Comparison of ENCODE assay signal across 15 cellular contexts in genomic region chr22:19895160-19895849, GRCh38. TPM values are rescaled to one million over a fixed set of nuclear protein-coding genes. Genes with fewer than 3 reads are reported as not detected.
A peak's percentile ranks its signal among the peaks of the same experiment; 100 is the strongest.
DNase-seq lines count a peak whose midpoint lies in the region; ATAC-seq, FAIRE-seq and TF ChIP-seq lines count a peak whose summit lies in the region.
"Had no signal": no experiment of that assay in that cellular context is flagged by ENCODE, and none has a peak within 500 bp of the region (broad histone marks: within the 10 kb centered on the region; RNA-seq: fewer than 3 reads in every experiment).

No MANE protein-coding gene starts in this region.

- no peak overlapping the region for H3K14ac ChIP-seq in H1 (ENCODE audit: insufficient read length)

- H4K8ac ChIP-seq in H1 (ENCODE audit: extremely low read depth, insufficient read depth, low read length), result peak overlapping the region; percentile 3; the same call in 1 of the 2 replicates

- no peak overlapping the region for H3K18ac ChIP-seq in H1 (ENCODE audit: extremely low read depth, low read length)

- H4K91ac ChIP-seq in H1 (replicated peaks; ENCODE audit: insufficient read length, low read length), result no peak overlapping the region

- CTCF ChIA-PET in H1 (lab: Charles Lee; ENCODE audit: partially characterized antibody), result interaction anchor here (1.0 to 10.1 kb wide), 3 partner anchors 7 to 86 kb away, joined by 3 to 69 read pairs (median 3); no protein-coding TSS in a partner anchor

- H3K79me2 ChIP-seq in Loucy (ENCODE audit: insufficient read depth, low read length) (peaks cover 7% of the 10 kb centered on the region; the same call in 1 of the 2 replicates), H1 (ENCODE audit: control insufficient read depth in 1 of 2, insufficient read depth in 2 of 2, low read length in 2 of 2) (no peaks in the 10 kb centered on the region)

- H3K27me3 Mint-ChIP-seq in activated naive CD8-positive, alpha-beta T cell, result no peaks in the 10 kb centered on the region
- H3K27me3 Mint-ChIP-seq in activated naive CD8-positive, alpha-beta T cell treated with anti-CD3 and anti-CD28 coated beads, Interleukin-2, amount 50 U/mL, for 24 hours, result no peaks in the 10 kb centered on the region

- H3K9me3 ChIP-seq in Loucy (ENCODE audit: insufficient read depth, low read depth, low read length), result no peaks in the 10 kb centered on the region
- H3K9me3 ChIP-seq in H1 (ENCODE audit: insufficient read depth in 2 of 2, low read depth in 1 of 2, low read length in 1 of 2), result no peaks in the 10 kb centered on the region
- H3K9me3 ChIP-seq in WERI-Rb-1 (ENCODE audit: severe bottlenecking), result no peaks in the 10 kb centered on the region
- H3K9me3 ChIP-seq: SJSA1 had no signal

- POLR2A ChIA-PET in H1 (lab: Charles Lee; ENCODE audit: partially characterized antibody), result no interaction called here

- peaks cover 62% of the 10 kb centered on the region for H3K4me1 ChIP-seq in Loucy (ENCODE audit: insufficient read depth, low read length, poor library complexity, severe bottlenecking)
- peaks cover 7 to 20% (median 18%) of the 10 kb centered on the region in 4 experiments for H3K4me1 ChIP-seq in H1 (replicated peaks in 1 of 4; ENCODE audit: control insufficient read depth in 3 of 4, insufficient read depth in 4 of 4, low read length in 3 of 4)

- H4K20me1 ChIP-seq in Loucy (ENCODE audit: insufficient read depth, low read length, poor library complexity, severe bottlenecking) (no peaks in the 10 kb centered on the region), H1 (replicated peaks in 1 of 2; ENCODE audit: control insufficient read depth in 1 of 2, insufficient read depth in 2 of 2, low read length in 2 of 2) (no peaks in the 10 kb centered on the region)

- H3F3A ChIP-seq in Loucy (ENCODE audit: low read depth), result peaks cover 21% of the 10 kb centered on the region

- no peak overlapping the region for H3K4ac ChIP-seq in H1 (replicated peaks; ENCODE audit: insufficient read length, low read depth, low read length)

- FAIRE-seq in H1 (lab: Jason Lieb, UNC) (no peak), urothelium cell line (lab: Jason Lieb, UNC) (peak; percentile 5)

- ATAC-seq in activated naive CD8-positive, alpha-beta T cell treated with anti-CD3 and anti-CD28 coated beads, Interleukin-2, amount 50 U/mL, for 24 hours, result no peak
- no peak for ATAC-seq in HG02623 (IDR thresholded peaks at IDR 0.05; ENCODE audit: unreplicated experiment)

- H2BK12ac ChIP-seq in H1 (ENCODE audit: low read depth, low read length), result no peak overlapping the region

- H3K9me2 ChIP-seq in Loucy (replicated peaks; ENCODE audit: low read depth, low read length), result no peaks in the 10 kb centered on the region

- no peak overlapping the region for H3K27ac ChIP-seq in H1 (ENCODE audit: low read depth, low read length)
- no peak overlapping the region for H3K27ac ChIP-seq in WERI-Rb-1
- H3K27ac ChIP-seq: PC-9, SJSA1 had no signal

- no peak for TF ChIP-seq RAD21 in H1 (IDR thresholded peaks at IDR 0.05 in 1 of 2, conservative IDR thresholded peaks at IDR 0.05 in 1 of 2; ENCODE audit: low read depth in 2 of 2, low read length in 2 of 2)

- WGBS in H1 (ENCODE audit: extremely low coverage in 1 of 2, insufficient coverage in 1 of 2, insufficient read length in 1 of 2, insufficient replicate concordance in 2 of 2, low coverage in 1 of 2, low lambda C conversion rate in 2 of 2, missing lambda C conversion rate in 1 of 2), 2 experiments, result 92% methylated on average over 23 of the region's 23 CpGs; no CpG with 5 or more reads in 1 of the 2 experiments

- H3K9me3 Mint-ChIP-seq in activated naive CD8-positive, alpha-beta T cell (ENCODE audit: low read depth), result no peaks in the 10 kb centered on the region
- H3K9me3 Mint-ChIP-seq in activated naive CD8-positive, alpha-beta T cell treated with anti-CD3 and anti-CD28 coated beads, Interleukin-2, amount 50 U/mL, for 24 hours, result no peaks in the 10 kb centered on the region

- TF ChIP-seq POLR2A in H1 (IDR thresholded peaks at IDR 0.05; ENCODE audit: control extremely low read depth in 1 of 2, low read depth in 2 of 2, low read length in 2 of 2), result no peak

- peak overlapping the region; percentile 86 for H3K27ac Mint-ChIP-seq in activated naive CD8-positive, alpha-beta T cell
- no peak overlapping the region for H3K27ac Mint-ChIP-seq in activated naive CD8-positive, alpha-beta T cell treated with anti-CD3 and anti-CD28 coated beads, Interleukin-2, amount 50 U/mL, for 24 hours

- H2BK120ac ChIP-seq in H1 (replicated peaks; ENCODE audit: low read depth, low read length), result no peak overlapping the region

- H3K4me2 ChIP-seq in Loucy (ENCODE audit: low read depth, low read length, poor library complexity, severe bottlenecking), result no peak overlapping the region
- no peak overlapping the region for H3K4me2 ChIP-seq in H1 (ENCODE audit: insufficient read depth in 1 of 2, low read depth in 2 of 2, low read length in 2 of 2)
- H3K4me2 ChIP-seq: PC-9 had no signal

- H3K27me3 ChIP-seq in Loucy (ENCODE audit: insufficient read depth, low read length, poor library complexity, severe bottlenecking) (no peaks in the 10 kb centered on the region), H1 (replicated peaks in 1 of 4; ENCODE audit: control insufficient read depth in 3 of 4, extremely low read depth in 1 of 4, insufficient read depth in 3 of 4, low read length in 3 of 4) (peaks cover 0 to 2% (median 0%) of the 10 kb centered on the region in 4 experiments; a peak in 3 of 7 replicates), WERI-Rb-1 (ENCODE audit: insufficient read depth, low read depth, severe bottlenecking) (no peaks in the 10 kb centered on the region)
- H3K27me3 ChIP-seq: SJSA1 had no signal

- H3K23ac ChIP-seq in H1 (ENCODE audit: insufficient read length), result no peak overlapping the region

- TF ChIP-seq CTCF in Loucy (conservative IDR thresholded peaks at IDR 0.05; ENCODE audit: low read length) (no peak), H1 (IDR thresholded peaks at IDR 0.05; ENCODE audit: control extremely low read depth in 1 of 3, insufficient read depth in 1 of 3, low read depth in 1 of 3, low read length in 3 of 3) (no peak), WERI-Rb-1 (IDR thresholded peaks at IDR 0.05; ENCODE audit: low read depth, low read length) (no peak)

- peaks cover 67% of the 10 kb centered on the region for H3K4me1 Mint-ChIP-seq in activated naive CD8-positive, alpha-beta T cell (ENCODE audit: low read depth)
- H3K4me1 Mint-ChIP-seq in activated naive CD8-positive, alpha-beta T cell treated with anti-CD3 and anti-CD28 coated beads, Interleukin-2, amount 50 U/mL, for 24 hours, result peaks cover 60% of the 10 kb centered on the region

- H3K36me3 ChIP-seq in Loucy (ENCODE audit: insufficient read depth, low read length) (no peaks in the 10 kb centered on the region), H1 (ENCODE audit: control insufficient read depth in 2 of 4, insufficient read depth in 4 of 4, low read length in 3 of 4) (no peaks in the 10 kb centered on the region), WERI-Rb-1 (no peaks in the 10 kb centered on the region; the same call in 1 of the 2 replicates)

- H3K9ac ChIP-seq in Loucy (ENCODE audit: low read depth, low read length, poor library complexity, severe bottlenecking), result peak overlapping the region; percentile 60
- no peak overlapping the region for H3K9ac ChIP-seq in H1 (replicated peaks in 1 of 4; ENCODE audit: extremely low read depth in 1 of 4, low read depth in 3 of 4, low read length in 3 of 4)

- no peak overlapping the region for H2AK5ac ChIP-seq in H1 (ENCODE audit: low read depth, low read length)

- no peak for TF ChIP-seq EP300 in H1 (IDR thresholded peaks at IDR 0.05; ENCODE audit: borderline replicate concordance in 1 of 2, low read depth in 2 of 2, low read length in 2 of 2)

- no peaks in the 10 kb centered on the region for H3K23me2 ChIP-seq in H1 (ENCODE audit: low read depth, low read length)

- H2BK5ac ChIP-seq in H1 (ENCODE audit: low read depth, low read length), result 0 out of 2 replicates have a peak overlapping the region, but pooled peaks have one; percentile 49

- H4K5ac ChIP-seq in H1 (ENCODE audit: insufficient read length, low read depth, low read length), result no peak overlapping the region

- H3K56ac ChIP-seq in H1 (replicated peaks; ENCODE audit: insufficient read length, low read depth, low read length), result no peak overlapping the region

- H3K79me1 ChIP-seq in H1 (ENCODE audit: low read depth, low read length), result no peaks in the 10 kb centered on the region

- H2BK15ac ChIP-seq in H1 (ENCODE audit: low read length), result peak overlapping the region; percentile 88; the same call in 1 of the 2 replicates

- H3K36me3 Mint-ChIP-seq in activated naive CD8-positive, alpha-beta T cell, result no peaks in the 10 kb centered on the region
- H3K36me3 Mint-ChIP-seq in activated naive CD8-positive, alpha-beta T cell treated with anti-CD3 and anti-CD28 coated beads, Interleukin-2, amount 50 U/mL, for 24 hours (ENCODE audit: low read depth), result peaks cover 4% of the 10 kb centered on the region

- no peak overlapping the region for H2AFZ ChIP-seq in Loucy (ENCODE audit: low read length)
- no peak overlapping the region for H2AFZ ChIP-seq in H1 (ENCODE audit: low read length)
- H2AFZ ChIP-seq: PC-9 had no signal

- no peak overlapping the region for H2BK20ac ChIP-seq in H1 (ENCODE audit: low read length)

- H3K4me3 ChIP-seq in Loucy (ENCODE audit: low read length, poor library complexity, severe bottlenecking) (no peak overlapping the region), H1 (ENCODE audit: extremely low read depth in 1 of 4, insufficient read depth in 2 of 4, low read depth in 3 of 4, low read length in 4 of 4) (no peak overlapping the region), WERI-Rb-1 (ENCODE audit: low read depth, low read length) (no peak overlapping the region)
- H3K4me3 ChIP-seq: PC-9, SJSA1 had no signal

- H3K4me3 Mint-ChIP-seq in activated naive CD8-positive, alpha-beta T cell, result no peak overlapping the region
- no peak overlapping the region for H3K4me3 Mint-ChIP-seq in activated naive CD8-positive, alpha-beta T cell treated with anti-CD3 and anti-CD28 coated beads, Interleukin-2, amount 50 U/mL, for 24 hours

- DNase-seq in activated naive CD8-positive, alpha-beta T cell treated with anti-CD3 and anti-CD28 coated beads, Interleukin-2, amount 50 U/mL, for 24 hours, result no peak
- no peak for DNase-seq in H1 (ENCODE audit: low read depth in 1 of 2, low spot score in 2 of 2)
- no peak for DNase-seq in urothelium cell line (ENCODE audit: low spot score)
- DNase-seq in WERI-Rb-1, result no peak
- DNase-seq in stimulated activated CD4-positive, alpha-beta T cell treated with anti-CD3 and anti-CD28 coated beads, Interleukin-15, amount 100 ng/mL, for 24 hours, result no peak
- DNase-seq: HCEC 1CT, MV-4-11, NCI-H1436 treated with DMSO at 0.1 percent for 48 hours, NCI-H2081, NCI-H774, PC-9 had no signal

RNA-seq across cellular contexts. Expression of gene GNB1L, which starts 40.6 kb away (rescaled TPM):
- 14.3 and 15.6 TPM in 2 replicates for total RNA-seq in H1 (2021; fragmentation: NEBNext Ultra II Directional; extraction: Animal tissue kit (Norgen Biotek cat#: 25700))
- polyA plus RNA-seq in H1 (2011; rRNA removed), result 14.0 and 23.2 TPM in 2 replicates
- polyA plus RNA-seq in H1 (2011; cell fraction: cytosol; rRNA removed), result 17.3 TPM
- polyA plus RNA-seq in H1 (2011; cell fraction: nucleus; rRNA removed), result 21.9 TPM
- 9.1 to 18.9 TPM (median 16.9 TPM) in 4 replicates for polyA plus RNA-seq in H1 (2012, experiment 1 of 2)
- polyA plus RNA-seq in H1 (2012, experiment 2 of 2), result 14.8 TPM
- polyA plus RNA-seq in H1 (2013, experiment 1 of 2), result 5.8 TPM
- 5.3 TPM for polyA plus RNA-seq in H1 (2013, experiment 2 of 2)
- 3.8 and 4.5 TPM in 2 replicates for polyA minus RNA-seq in H1 (2011; rRNA and poly(A)+ RNA removed)
- 6.1 TPM for polyA minus RNA-seq in H1 (2011; cell fraction: cytosol; rRNA and poly(A)+ RNA removed)
- polyA minus RNA-seq in H1 (2011; cell fraction: nucleus; rRNA and poly(A)+ RNA removed), result 5.6 TPM

RNA-seq across cellular contexts. Expression of gene RTL10, which starts 40.6 kb away (rescaled TPM):
- total RNA-seq in H1 (2021; fragmentation: NEBNext Ultra II Directional; extraction: Animal tissue kit (Norgen Biotek cat#: 25700)), result 16.1 and 18.8 TPM in 2 replicates
- 11.5 and 15.5 TPM in 2 replicates for polyA plus RNA-seq in H1 (2011; rRNA removed)
- polyA plus RNA-seq in H1 (2011; cell fraction: cytosol; rRNA removed), result 9.8 TPM
- 21.7 TPM for polyA plus RNA-seq in H1 (2011; cell fraction: nucleus; rRNA removed)
- 9.6 to 13.3 TPM (median 12.3 TPM) in 4 replicates for polyA plus RNA-seq in H1 (2012, experiment 1 of 2)
- polyA plus RNA-seq in H1 (2012, experiment 2 of 2), result 9.3 TPM
- 7.9 TPM for polyA plus RNA-seq in H1 (2013, experiment 1 of 2)
- 7.7 TPM for polyA plus RNA-seq in H1 (2013, experiment 2 of 2)
- polyA minus RNA-seq in H1 (2011; rRNA and poly(A)+ RNA removed), result 32.1 and 33.6 TPM in 2 replicates
- polyA minus RNA-seq in H1 (2011; cell fraction: cytosol; rRNA and poly(A)+ RNA removed), result 10.3 TPM
- 21.5 TPM for polyA minus RNA-seq in H1 (2011; cell fraction: nucleus; rRNA and poly(A)+ RNA removed)

RNA-seq across cellular contexts. Expression of gene COMT, which starts 46.3 kb away (rescaled TPM):
- 15.2 and 16.6 TPM in 2 replicates for total RNA-seq in H1 (2021; fragmentation: NEBNext Ultra II Directional; extraction: Animal tissue kit (Norgen Biotek cat#: 25700))
- polyA plus RNA-seq in H1 (2011; rRNA removed), result 33.7 and 45.0 TPM in 2 replicates
- 30.8 TPM for polyA plus RNA-seq in H1 (2011; cell fraction: cytosol; rRNA removed)
- polyA plus RNA-seq in H1 (2011; cell fraction: nucleus; rRNA removed), result 39.7 TPM
- 21.8 to 30.3 TPM (median 29.0 TPM) in 4 replicates for polyA plus RNA-seq in H1 (2012, experiment 1 of 2)
- polyA plus RNA-seq in H1 (2012, experiment 2 of 2), result 26.2 TPM
- polyA plus RNA-seq in H1 (2013, experiment 1 of 2), result 12.0 TPM
- 10.6 TPM for polyA plus RNA-seq in H1 (2013, experiment 2 of 2)
- polyA minus RNA-seq in H1 (2011; rRNA and poly(A)+ RNA removed), result 9.1 and 11.6 TPM in 2 replicates
- polyA minus RNA-seq in H1 (2011; cell fraction: cytosol; rRNA and poly(A)+ RNA removed), result 25.5 TPM
- 7.3 TPM for polyA minus RNA-seq in H1 (2011; cell fraction: nucleus; rRNA and poly(A)+ RNA removed)

RNA-seq across cellular contexts. Expression of gene TXNRD2, which starts 46.3 kb away (rescaled TPM):
- 14.2 and 14.8 TPM in 2 replicates for total RNA-seq in H1 (2021; fragmentation: NEBNext Ultra II Directional; extraction: Animal tissue kit (Norgen Biotek cat#: 25700))
- 21.9 and 25.0 TPM in 2 replicates for polyA plus RNA-seq in H1 (2011; rRNA removed)
- polyA plus RNA-seq in H1 (2011; cell fraction: cytosol; rRNA removed), result 20.2 TPM
- polyA plus RNA-seq in H1 (2011; cell fraction: nucleus; rRNA removed), result 38.2 TPM
- 11.3 to 14.7 TPM (median 13.7 TPM) in 4 replicates for polyA plus RNA-seq in H1 (2012, experiment 1 of 2)
- 16.5 TPM for polyA plus RNA-seq in H1 (2012, experiment 2 of 2)
- 8.1 TPM for polyA plus RNA-seq in H1 (2013, experiment 1 of 2)
- 9.0 TPM for polyA plus RNA-seq in H1 (2013, experiment 2 of 2)
- 6.3 and 8.1 TPM in 2 replicates for polyA minus RNA-seq in H1 (2011; rRNA and poly(A)+ RNA removed)
- polyA minus RNA-seq in H1 (2011; cell fraction: cytosol; rRNA and poly(A)+ RNA removed), result 6.8 TPM
- 13.8 TPM for polyA minus RNA-seq in H1 (2011; cell fraction: nucleus; rRNA and poly(A)+ RNA removed)
